10 cellular contexts compared by ENCODE assay signal in genomic region chr21:40512590-40512989, GRCh38.
DNase-seq lines count a peak whose midpoint lies in the region; TF ChIP-seq lines count a peak whose summit lies in the region.
"Had no signal": no experiment of that assay in that cellular context is flagged by ENCODE, and none has a peak within 500 bp of the region (broad histone marks: within the 10 kb centered on the region; RNA-seq: fewer than 3 reads in every experiment).

No MANE protein-coding gene starts in this region.

- no peak overlapping the region for H3K4me2 ChIP-seq in hepatocyte

- DNase-seq in AG09309 (ENCODE audit: low read depth): no peak
- DNase-seq in RPMI8226: peak; percentile 58
- DNase-seq in hepatocyte (ENCODE audit: low spot score): no peak
- DNase-seq in spleen: no peak
- no peak for DNase-seq in NCI-H748 treated with DMSO at 0.1 percent for 48 hours (lab: John Stamatoyannopoulos, UW)
- DNase-seq in sigmoid colon: no peak
- DNase-seq in NCI-H510A treated with DMSO at 0.1 percent for 48 hours (lab: John Stamatoyannopoulos, UW): no peak
- DNase-seq: NK-92 treated with Interleukin-12 subunit alpha and Interleukin-12 subunit beta, amount 100 ng/mL, for 24 hours; small intestine had no signal

- no peaks in the 10 kb centered on the region for H3K9me2 ChIP-seq in hepatocyte (replicated peaks; ENCODE audit: insufficient read depth)

- H4K20me1 ChIP-seq in hepatocyte (ENCODE audit: insufficient read depth, poor library complexity, severe bottlenecking): no peaks in the 10 kb centered on the region

- no peaks in the 10 kb centered on the region for H3K9me3 ChIP-seq in hepatocyte (ENCODE audit: low read depth)
- H3K9me3 ChIP-seq in spleen: peaks cover 0 to 6% (median 0%) of the 10 kb centered on the region in 8 donors
- H3K9me3 ChIP-seq in sigmoid colon: no peaks in the 10 kb centered on the region

- no peaks in the 10 kb centered on the region for H3K79me2 ChIP-seq in hepatocyte

- H3K4me1 ChIP-seq in hepatocyte (ENCODE audit: insufficient read depth) (peaks cover 2% of the 10 kb centered on the region), spleen (no peaks in the 10 kb centered on the region), sigmoid colon (peaks cover 0 to 10% (median 2%) of the 10 kb centered on the region in 4 donors)

- 78% methylated on average over 11 of the region's 11 CpGs for WGBS in hepatocyte (ENCODE audit: low lambda C conversion rate, missing lambda C conversion rate)
- 83 to 88% (median 86%) methylated on average over 11 of the region's 11 CpGs for WGBS in spleen, 5 donors
- 78 to 86% methylated on average over 11 of the region's 11 CpGs for WGBS in sigmoid colon, 2 donors

- no peaks in the 10 kb centered on the region for H3K36me3 ChIP-seq in hepatocyte (replicated peaks; ENCODE audit: insufficient read depth, low read depth)
- no peaks in the 10 kb centered on the region for H3K36me3 ChIP-seq in spleen
- H3K36me3 ChIP-seq in sigmoid colon: no peaks in the 10 kb centered on the region

- H3K27me3 ChIP-seq in hepatocyte (no peaks in the 10 kb centered on the region), spleen (replicated peaks in 1 of 7) (no peaks in the 10 kb centered on the region), sigmoid colon (no peaks in the 10 kb centered on the region)

- no peak overlapping the region for H3K4me3 ChIP-seq in AG09309 (ENCODE audit: control insufficient read depth, low read depth, low read length)
- no peak overlapping the region for H3K4me3 ChIP-seq in hepatocyte
- H3K4me3 ChIP-seq in spleen: no peak overlapping the region
- no peak overlapping the region for H3K4me3 ChIP-seq in sigmoid colon

- TF ChIP-seq CTCF in AG09309 (IDR thresholded peaks at IDR 0.05; ENCODE audit: control insufficient read depth, insufficient read depth, low read depth, low read length, missing control alignments) (peak; percentile 16), GM12872 (IDR thresholded peaks at IDR 0.05; ENCODE audit: insufficient read depth, low read depth, low read length) (peak; percentile 54), hepatocyte (IDR thresholded peaks at IDR 0.05; ENCODE audit: poor library complexity) (peak; percentile 26), spleen (IDR thresholded peaks at IDR 0.05 in 8 of 11, conservative IDR thresholded peaks at IDR 0.05 in 3 of 11) (peak in 4 of 11 experiments; percentile 22 to 37 (median 34)), sigmoid colon (IDR thresholded peaks at IDR 0.05) (peak in 1 of 4 experiments; percentile 31)

- TF ChIP-seq POLR2A in spleen (IDR thresholded peaks at IDR 0.05): no peak
- TF ChIP-seq POLR2A in sigmoid colon (IDR thresholded peaks at IDR 0.05): no peak

- no peak overlapping the region for H3K27ac ChIP-seq in hepatocyte
- H3K27ac ChIP-seq in spleen: no peak overlapping the region
- no peak overlapping the region for H3K27ac ChIP-seq in sigmoid colon

- TF ChIP-seq EP300 in sigmoid colon (IDR thresholded peaks at IDR 0.05): no peak

- intact Hi-C loops in spleen (cut with DNase I; ENCODE audit: low total_unique reads): no loop called here
- intact Hi-C loops in sigmoid colon (cut with DNase I): no loop called here

- H2AFZ ChIP-seq in hepatocyte: no peak overlapping the region
